ENCODE assay signal across 11 cellular contexts in the genomic region with DNA sequence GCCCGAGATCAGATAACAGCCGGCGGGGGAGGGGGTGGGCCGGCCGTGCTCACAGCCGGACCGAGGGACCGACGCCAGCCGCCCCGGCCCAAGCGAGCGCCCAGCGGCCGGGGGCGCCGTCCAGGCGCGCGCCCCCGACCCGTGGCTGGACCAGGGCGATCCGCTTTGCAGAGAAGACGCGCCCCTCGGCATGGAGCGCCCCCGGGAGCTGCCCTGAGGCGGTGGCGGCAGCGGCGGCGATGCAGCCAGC. TPM values are rescaled to one million over a fixed set of nuclear protein-coding genes. Genes with fewer than 3 reads are reported as not detected.
DNase-seq lines count a peak whose midpoint lies in the region; ATAC-seq and TF ChIP-seq lines count a peak whose summit lies in the region.
"Had no signal": no experiment of that assay in that cellular context is flagged by ENCODE, and none has a peak within 500 bp of the region (broad histone marks: within the 10 kb centered on the region; RNA-seq: fewer than 3 reads in every experiment).

No MANE protein-coding gene starts in this region.

- TF ChIP-seq POLR2A in esophagus muscularis mucosa (IDR thresholded peaks at IDR 0.05; ENCODE audit: low read depth), result no peak
- TF ChIP-seq POLR2A in transverse colon (IDR thresholded peaks at IDR 0.05), result no peak

- ATAC-seq in GM19463 (IDR thresholded peaks at IDR 0.05; ENCODE audit: unreplicated experiment) (no peak), T-helper 17 cell (no peak), HG03139 (IDR thresholded peaks at IDR 0.05; ENCODE audit: unreplicated experiment) (no peak)

- no peak for DNase-seq in NT2/D1 (ENCODE audit: low read depth, low spot score)
- DNase-seq in esophagus muscularis mucosa (ENCODE audit: extremely low spot score), result no peak
- DNase-seq in transverse colon, result no peak
- no peak for DNase-seq in T-helper 17 cell
- DNase-seq: activated CD8-positive, alpha-beta memory T cell treated with anti-CD3 and anti-CD28 coated beads, Interleukin-2, amount 10 ng/mL, durations not matched to agents 7 days and 5 days; GF-D8; NCI-H446 treated with DMSO at 0.1 percent for 48 hours had no signal

- peaks cover 48% of the 10 kb centered on the region for H3K27me3 ChIP-seq in NT2/D1 (ENCODE audit: insufficient read depth, insufficient read length)
- peaks cover 0 to 59% (median 14%) of the 10 kb centered on the region in 4 donors for H3K27me3 ChIP-seq in esophagus muscularis mucosa
- peaks cover 37% of the 10 kb centered on the region for H3K27me3 ChIP-seq in transverse colon

- H3K27me3 Mint-ChIP-seq in nephron (ENCODE audit: low read depth) (peaks cover 45% of the 10 kb centered on the region), T-helper 17 cell (peaks cover 38% of the 10 kb centered on the region)

- H3K36me3 Mint-ChIP-seq in nephron (ENCODE audit: low read depth) (no peaks in the 10 kb centered on the region), T-helper 17 cell (ENCODE audit: low read depth) (peaks cover 6% of the 10 kb centered on the region)
- H3K36me3 Mint-ChIP-seq: activated CD8-positive, alpha-beta memory T cell treated with anti-CD3 and anti-CD28 coated beads, Interleukin-2, amount 10 ng/mL, durations not matched to agents 7 days and 5 days had no signal

- peak overlapping the region; percentile 77 for H3K9ac ChIP-seq in NT2/D1 (ENCODE audit: insufficient read length, low read depth)

- H3K4me3 ChIP-seq in NT2/D1 (ENCODE audit: insufficient read length, low read depth), result peak overlapping the region; percentile 46
- peak overlapping the region; percentile 54 to 63 (median 57) for H3K4me3 ChIP-seq in esophagus muscularis mucosa
- H3K4me3 ChIP-seq in transverse colon, result peak overlapping the region; percentile 22 to 55 (median 40)

- no peaks in the 10 kb centered on the region for H3K36me3 ChIP-seq in NT2/D1 (ENCODE audit: insufficient read depth, insufficient read length, low read length)
- no peaks in the 10 kb centered on the region for H3K36me3 ChIP-seq in esophagus muscularis mucosa
- no peaks in the 10 kb centered on the region for H3K36me3 ChIP-seq in transverse colon

- TF ChIP-seq EP300 in esophagus muscularis mucosa (IDR thresholded peaks at IDR 0.05) (no peak), transverse colon (IDR thresholded peaks at IDR 0.05; ENCODE audit: low read depth) (no peak)

- in situ Hi-C loops in transverse colon (cut with MboI; ENCODE audit: low pct_ligation_motif_present in 1 of 4, low pct_unique_long_range_greater_than_20kb in 1 of 4, low sequenced_read_pairs in 3 of 4), result no loop called here

- H3K4me1 ChIP-seq in NT2/D1 (ENCODE audit: insufficient read depth, insufficient read length) (peaks cover 19% of the 10 kb centered on the region), esophagus muscularis mucosa (peaks cover 30 to 44% (median 39%) of the 10 kb centered on the region in 4 donors), transverse colon (peaks cover 12 to 41% (median 34%) of the 10 kb centered on the region in 4 donors)

- WGBS in esophagus muscularis mucosa, result 2% methylated on average over 12 of the region's 34 CpGs
- 0% methylated on average over 25 of the region's 34 CpGs; no CpG with 5 or more reads in 1 of the 2 donors for WGBS in transverse colon (ENCODE audit: low coverage in 1 of 2), 2 donors

- no peaks in the 10 kb centered on the region for H3K9me3 Mint-ChIP-seq in nephron
- H3K9me3 Mint-ChIP-seq: T-helper 1 cell treated with Interleukin-12 subunit alpha and Interleukin-12 subunit beta and Interleukin-4 antibody, amounts not matched to agents 30 μg/mL and 1 μg/mL, for 36 hours had no signal

- H3K27ac Mint-ChIP-seq in nephron (no peak overlapping the region), T-helper 17 cell (no peak overlapping the region)
- H3K27ac Mint-ChIP-seq: activated CD8-positive, alpha-beta memory T cell treated with anti-CD3 and anti-CD28 coated beads, Interleukin-2, amount 10 ng/mL, durations not matched to agents 7 days and 5 days; T-helper 1 cell treated with Interleukin-12 subunit alpha and Interleukin-12 subunit beta and Interleukin-4 antibody, amounts not matched to agents 30 μg/mL and 1 μg/mL, for 36 hours had no signal

- H3K27ac ChIP-seq in esophagus muscularis mucosa (replicated peaks in 1 of 4) (peak overlapping the region in 2 of 4 donors; percentile 3 to 64), transverse colon (peak overlapping the region in 3 of 4 donors; percentile 4 to 66 (median 60))

- no peaks in the 10 kb centered on the region for H3K9me3 ChIP-seq in NT2/D1 (ENCODE audit: insufficient read depth, low read length)
- H3K9me3 ChIP-seq in esophagus muscularis mucosa, result no peaks in the 10 kb centered on the region
- H3K9me3 ChIP-seq in transverse colon, result no peaks in the 10 kb centered on the region
- H3K9me3 ChIP-seq in T-helper 17 cell (ENCODE audit: control insufficient read depth, low read length, poor library complexity, severe bottlenecking), result no peaks in the 10 kb centered on the region

- intact Hi-C loops in esophagus muscularis mucosa (cut with DNase I) (no loop called here), transverse colon (cut with DNase I; ENCODE audit: low total_unique reads) (no loop called here)

- H3K4me3 Mint-ChIP-seq in nephron (peak overlapping the region; percentile 79 to 85 (median 85)), T-helper 17 cell (no peak overlapping the region)
- H3K4me3 Mint-ChIP-seq: activated CD8-positive, alpha-beta memory T cell treated with anti-CD3 and anti-CD28 coated beads, Interleukin-2, amount 10 ng/mL, durations not matched to agents 7 days and 5 days; T-helper 1 cell treated with Interleukin-12 subunit alpha and Interleukin-12 subunit beta and Interleukin-4 antibody, amounts not matched to agents 30 μg/mL and 1 μg/mL, for 36 hours had no signal

- H3K4me1 Mint-ChIP-seq in nephron (peaks cover 12% of the 10 kb centered on the region), T-helper 17 cell (peaks cover 3% of the 10 kb centered on the region)
- H3K4me1 Mint-ChIP-seq: activated CD8-positive, alpha-beta memory T cell treated with anti-CD3 and anti-CD28 coated beads, Interleukin-2, amount 10 ng/mL, durations not matched to agents 7 days and 5 days had no signal

- no peak for TF ChIP-seq CTCF in esophagus muscularis mucosa (IDR thresholded peaks at IDR 0.05)
- no peak for TF ChIP-seq CTCF in nephron (IDR thresholded peaks at IDR 0.05; ENCODE audit: unreplicated experiment in 3 of 3)
- TF ChIP-seq CTCF in transverse colon (IDR thresholded peaks at IDR 0.05), result no peak

RNA-seq across cellular contexts. Expression of gene KCNJ12, which starts 0.4 kb away (rescaled TPM):
- total RNA-seq in esophagus muscularis mucosa, result 1 to 10 TPM in 3 of 4 donors, under 1 TPM in 1; 0.83 to 2.1 (median 1.5) TPM
- total RNA-seq in transverse colon, result 1 to 10 TPM; 1.1 to 2.5 (median 2.3) TPM
- under 1 TPM in 1 of 2 donors, not detected in 1; 0.12 TPM for total RNA-seq in T-helper 17 cell
- total RNA-seq: activated CD8-positive, alpha-beta memory T cell treated with anti-CD3 and anti-CD28 coated beads, Interleukin-2, amount 10 ng/mL, durations not matched to agents 7 days and 5 days had no signal
